ENCODE assay signal across 23 cellular contexts in genomic region chr4:174808119-174808518, GRCh38. TPM values are rescaled to one million over a fixed set of nuclear protein-coding genes. Genes with fewer than 3 reads are reported as not detected.
DNase-seq lines count a peak whose midpoint lies in the region; ATAC-seq, FAIRE-seq and TF ChIP-seq lines count a peak whose summit lies in the region.
"Had no signal": no experiment of that assay in that cellular context is flagged by ENCODE, and none has a peak within 500 bp of the region (broad histone marks: within the 10 kb centered on the region; RNA-seq: fewer than 3 reads in every experiment).

No MANE protein-coding gene starts in this region.

- H4K20me1 ChIP-seq in HepG2 (ENCODE audit: insufficient read depth, low read length) = no peaks in the 10 kb centered on the region
- H4K20me1 ChIP-seq in SU-DHL-6 (ENCODE audit: low read depth, low read length) = no peaks in the 10 kb centered on the region
- H4K20me1 ChIP-seq: BLaER1 treated with 17β-estradiol and CSF1 and Interleukin-3, amounts not matched to agents 10 nM and 100 nM had no signal

- BruUV-seq in HepG2 (replicated peaks; lab: Mats Ljungman, UMichigan) = no TSS peak

- no peaks in the 10 kb centered on the region for H3F3A ChIP-seq in SU-DHL-6 (ENCODE audit: insufficient read depth)

- WGBS in HepG2 (ENCODE audit: low lambda C conversion rate) = 3% methylated on average over 2 of the region's 2 CpGs
- 44% methylated on average over 2 of the region's 2 CpGs for WGBS in right lobe of liver (ENCODE audit: insufficient coverage, low coverage, low lambda C conversion rate, missing lambda C conversion rate)

- no peak for TF ChIP-seq CTCF in HepG2 (CRISPR knock-in tag; IDR thresholded peaks at IDR 0.05)
- no peak for TF ChIP-seq CTCF in right lobe of liver (IDR thresholded peaks at IDR 0.05)
- TF ChIP-seq CTCF in SU-DHL-6 (IDR thresholded peaks at IDR 0.05; ENCODE audit: insufficient read depth, low read length, poor library complexity, severe bottlenecking) = no peak

- no peaks in the 10 kb centered on the region for H3K36me3 ChIP-seq in HepG2 (replicated peaks in 1 of 2; ENCODE audit: control insufficient read depth in 1 of 2, insufficient read depth in 2 of 2, low read length in 2 of 2)
- H3K36me3 ChIP-seq in right lobe of liver = no peaks in the 10 kb centered on the region
- H3K36me3 ChIP-seq in SU-DHL-6 (ENCODE audit: low read length) = no peaks in the 10 kb centered on the region
- no peaks in the 10 kb centered on the region for H3K36me3 ChIP-seq in HAP-1 (replicated peaks)
- H3K36me3 ChIP-seq: BLaER1 treated with 17β-estradiol and CSF1 and Interleukin-3, amounts not matched to agents 10 nM and 100 nM had no signal

- H3K4me1 ChIP-seq in HepG2 (ENCODE audit: insufficient read depth, low read length) (no peaks in the 10 kb centered on the region), right lobe of liver (no peaks in the 10 kb centered on the region), HAP-1 (no peaks in the 10 kb centered on the region)
- H3K4me1 ChIP-seq: A549, Caco-2 had no signal

- no peak for DNase-seq in HepG2 (ENCODE audit: low spot score)
- DNase-seq in right lobe of liver = no peak
- DNase-seq in HAP-1 (ENCODE audit: low spot score in 2 of 2) = no peak
- DNase-seq in HuH-7.5 (ENCODE audit: low spot score) = no peak
- DNase-seq: AML-193; Caco-2; Calu3; CD4-positive, alpha-beta T cell; CD8-positive, alpha-beta T cell; DMS79 treated with DMSO at 0.1 percent for 48 hours; GDM1 had no signal

- TF ChIP-seq RAD21 in HepG2 (CRISPR knock-in tag; IDR thresholded peaks at IDR 0.05) = no peak

- POLR2A ChIA-PET in HepG2 (lab: Yijun Ruan, JAX) = no interaction called here

- H2AFZ ChIP-seq in HepG2 (ENCODE audit: low read length) (no peak overlapping the region), SU-DHL-6 (ENCODE audit: low read depth, low read length, severe bottlenecking) (peak overlapping the region; percentile 14)

- H3K9ac ChIP-seq in HepG2 (ENCODE audit: insufficient read depth, low read depth, low read length) (no peak overlapping the region), SU-DHL-6 (ENCODE audit: low read length) (no peak overlapping the region)
- H3K9ac ChIP-seq: BLaER1 treated with 17β-estradiol and CSF1 and Interleukin-3, amounts not matched to agents 10 nM and 100 nM had no signal

- no peak for TF ChIP-seq POLR2A in HepG2 (IDR thresholded peaks at IDR 0.05; ENCODE audit: insufficient read depth in 1 of 2, low read depth in 2 of 2, low read length in 2 of 2)
- TF ChIP-seq POLR2A in right lobe of liver (IDR thresholded peaks at IDR 0.05) = no peak

- H3K27ac ChIP-seq in HepG2 (ENCODE audit: extremely low read length, insufficient read depth, low read length) = no peak overlapping the region
- H3K27ac ChIP-seq in right lobe of liver = no peak overlapping the region
- no peak overlapping the region for H3K27ac ChIP-seq in SU-DHL-6 (ENCODE audit: low read depth, low read length)
- H3K27ac ChIP-seq: 22Rv1; A549; BLaER1 treated with 17β-estradiol and CSF1 and Interleukin-3, amounts not matched to agents 10 nM and 100 nM; C4-2B had no signal

- intact Hi-C loops in HepG2 (cut with micrococcal nuclease; ENCODE audit: unreplicated experiment) (no loop called here), right lobe of liver (cut with DNase I) (no loop called here)

- TF ChIP-seq EP300 in HepG2 (IDR thresholded peaks at IDR 0.05; ENCODE audit: low read depth in 2 of 2, low read length in 2 of 2) (no peak), HepG2 (CRISPR knock-in tag; IDR thresholded peaks at IDR 0.05; ENCODE audit: borderline replicate concordance) (no peak)

- H3K4me3 ChIP-seq in HepG2 (replicated peaks in 1 of 3; ENCODE audit: insufficient read depth in 1 of 3, low read depth in 2 of 3, low read length in 3 of 3) (no peak overlapping the region), right lobe of liver (no peak overlapping the region), SU-DHL-6 (ENCODE audit: insufficient read depth, low read length, poor library complexity, severe bottlenecking) (no peak overlapping the region), HAP-1 (no peak overlapping the region)
- H3K4me3 ChIP-seq: A549; BLaER1 treated with 17β-estradiol and CSF1 and Interleukin-3, amounts not matched to agents 10 nM and 100 nM; GM12878 had no signal

- ATAC-seq in HepG2 = no peak
- no peak for ATAC-seq in right lobe of liver
- ATAC-seq: A549; CD8-positive, alpha-beta T cell; GM12878 had no signal

- peaks cover 22% of the 10 kb centered on the region for H3K9me3 ChIP-seq in HepG2 (ENCODE audit: low read length)
- H3K9me3 ChIP-seq in right lobe of liver = no peaks in the 10 kb centered on the region
- 0 out of 2 replicates have a peak, but pooled peaks cover 6% of the 10 kb centered on the region for H3K9me3 ChIP-seq in SU-DHL-6 (ENCODE audit: insufficient read depth, low read length)
- no peaks in the 10 kb centered on the region for H3K9me3 ChIP-seq in HAP-1
- H3K9me3 ChIP-seq: A549; BLaER1 treated with 17β-estradiol and CSF1 and Interleukin-3, amounts not matched to agents 10 nM and 100 nM; Caco-2 had no signal

- H3K27me3 ChIP-seq in HepG2 (ENCODE audit: control insufficient read depth in 1 of 2, insufficient read depth in 2 of 2, low read length in 2 of 2) = no peaks in the 10 kb centered on the region
- no peaks in the 10 kb centered on the region for H3K27me3 ChIP-seq in right lobe of liver
- H3K27me3 ChIP-seq in SU-DHL-6 (ENCODE audit: low read length) = no peaks in the 10 kb centered on the region
- no peaks in the 10 kb centered on the region for H3K27me3 ChIP-seq in HAP-1 (ENCODE audit: low read depth)
- H3K27me3 ChIP-seq: BLaER1 treated with 17β-estradiol and CSF1 and Interleukin-3, amounts not matched to agents 10 nM and 100 nM had no signal

- H3K79me2 ChIP-seq in HepG2 (ENCODE audit: insufficient read depth, low read length) (no peaks in the 10 kb centered on the region), SU-DHL-6 (ENCODE audit: insufficient read depth, low read length) (no peaks in the 10 kb centered on the region)

- in situ Hi-C loops in HepG2 (cut with HindIII; ENCODE audit: extremely low pct_ligation_motif_present, low pct_unique_long_range_greater_than_20kb) (no loop called here), HAP-1 (cut with MboI; ENCODE audit: low sequenced_read_pairs) (no loop called here)

- H3K4me2 ChIP-seq in HepG2 (ENCODE audit: low read depth, low read length) (no peak overlapping the region), SU-DHL-6 (ENCODE audit: low read depth, low read length, poor library complexity, severe bottlenecking) (no peak overlapping the region)
- H3K4me2 ChIP-seq: A549; BLaER1 treated with 17β-estradiol and CSF1 and Interleukin-3, amounts not matched to agents 10 nM and 100 nM had no signal

- no peaks in the 10 kb centered on the region for H3K9me2 ChIP-seq in SU-DHL-6 (replicated peaks; ENCODE audit: insufficient read depth, low read length)

- CTCF ChIA-PET in HepG2 (lab: Yijun Ruan, JAX; ENCODE audit: low intra/inter-chr PET ratio, low total read pairs) = no interaction called here

- FAIRE-seq in HepG2 (lab: Jason Lieb, UNC) = no peak
- FAIRE-seq: A549, D721Med, GM12878, GM12892, GM18507 had no signal

TF ChIP-seq in HepG2, 621 proteins besides CTCF, POLR2A, EP300 and RAD21:
- TF ChIP-seq NR3C1 (CRISPR knock-in tag; IDR thresholded peaks at IDR 0.05) = no peak
- TF ChIP-seq CREB1 (IDR thresholded peaks at IDR 0.05) = peak; percentile 56
- no peak for TF ChIP-seq CREB1 (CRISPR knock-in tag; IDR thresholded peaks at IDR 0.05)
TF ChIP-seq in HepG2: peak in this region for 1.

RNA-seq across cellular contexts. Expression of gene GLRA3, which starts 20.9 kb away (rescaled TPM):
- total RNA-seq in HepG2 (2016; rRNA removed; fragmentation: Illumina TruSeq; extraction: Trizol) (not detected in 2 replicates), right lobe of liver (not detected)
- not detected in 2 replicates for total RNA-seq in HepG2 (2016; cell fraction: cytosol; rRNA removed; fragmentation: Illumina TruSeq; extraction: Trizol; ENCODE audit: low read depth)
- total RNA-seq in HepG2 (2016; cell fraction: insoluble cytoplasmic fraction; rRNA removed; fragmentation: Illumina TruSeq; extraction: Trizol) = not detected in 2 replicates
- not detected in 2 replicates for total RNA-seq in HepG2 (2016; cell fraction: membrane; rRNA removed; fragmentation: Illumina TruSeq; extraction: Trizol)
- not detected in 2 replicates for total RNA-seq in HepG2 (2016; cell fraction: nucleus; rRNA removed; fragmentation: Illumina TruSeq; extraction: Trizol)
- not detected in 2 replicates for polyA plus RNA-seq in HepG2 (2011; rRNA removed)
- polyA plus RNA-seq in HepG2 (2011; cell fraction: cytosol; rRNA removed) = not detected in 2 replicates
- not detected in 2 replicates for polyA plus RNA-seq in HepG2 (2011; cell fraction: nucleus; rRNA removed)
- polyA plus RNA-seq in HepG2 (2012) = not detected in 2 replicates
- polyA plus RNA-seq in HepG2 (2016; cell fraction: cytosol; fragmentation: Illumina TruSeq; extraction: Trizol; ENCODE audit: low read depth) = not detected in 2 replicates
- polyA plus RNA-seq in HepG2 (2016; cell fraction: insoluble cytoplasmic fraction; fragmentation: Illumina TruSeq; extraction: Trizol; ENCODE audit: low read depth) = not detected in 2 replicates
- not detected in 2 replicates for polyA plus RNA-seq in HepG2 (2016; cell fraction: membrane; fragmentation: Illumina TruSeq; extraction: Trizol; ENCODE audit: low read depth)
- polyA plus RNA-seq in HepG2 (2016; cell fraction: nucleus; fragmentation: Illumina TruSeq; extraction: Trizol; ENCODE audit: insufficient read depth, low read depth) = not detected in 2 replicates
- polyA minus RNA-seq in HepG2 (2011; rRNA and poly(A)+ RNA removed; ENCODE audit: low replicate concordance) = 0.05 TPM in 1 of 2 replicates, not detected in the other
- polyA minus RNA-seq in HepG2 (2011; cell fraction: cytosol; rRNA and poly(A)+ RNA removed) = not detected in 2 replicates
- not detected in 2 replicates for polyA minus RNA-seq in HepG2 (2011; cell fraction: nucleus; rRNA and poly(A)+ RNA removed)
- total RNA-seq: A172; Caco-2; CD4-positive, alpha-beta T cell; CD8-positive, alpha-beta T cell; G401; GM12878 had no signal
- polyA plus RNA-seq: BJ, GM12878 had no signal
